ENCODE assay signal across 15 cellular contexts in genomic region chr6:44629636-44630035, GRCh38.
"Had no signal": no experiment of that assay in that cellular context is flagged by ENCODE, and none has a peak within 500 bp of the region (broad histone marks: within the 10 kb centered on the region; RNA-seq: fewer than 3 reads in every experiment).

No MANE protein-coding gene starts in this region.

- H3K9me3 ChIP-seq: adrenal gland, gastrocnemius medialis, pancreas, tibial artery, vagina had no signal

- H3K27ac ChIP-seq: adrenal gland, epithelial cell of prostate, gastrocnemius medialis, pancreas, skin epidermis, tibial artery, vagina had no signal

- H3K4me1 ChIP-seq: gastrocnemius medialis, pancreas, vagina had no signal

- H3K36me3 ChIP-seq: adrenal gland, gastrocnemius medialis, pancreas, tibial artery, vagina had no signal

- H3K27me3 ChIP-seq: pancreas, vagina had no signal

- H3K27me3 Mint-ChIP-seq: activated CD4-positive, alpha-beta T cell treated with anti-CD3 and anti-CD28 coated beads, Interleukin-2, amount 10 ng/mL, durations not matched to agents 7 days and 5 days had no signal

- DNase-seq: activated CD4-positive, alpha-beta T cell treated with anti-CD3 and anti-CD28 coated beads, Interleukin-2, amount 10 ng/mL, durations not matched to agents 7 days and 5 days; activated CD4-positive, CD25-positive, alpha-beta regulatory T cell; central memory CD4-positive, alpha-beta T cell; cortex of kidney; effector memory CD4-positive, alpha-beta T cell; kidney; pancreas; stimulated activated CD4-positive, alpha-beta T cell treated with anti-CD3 and anti-CD28 coated beads, Interleukin-4, amount 100 ng/mL, for 4 hours; tibial artery had no signal

- H3K27ac Mint-ChIP-seq: activated CD4-positive, alpha-beta T cell treated with anti-CD3 and anti-CD28 coated beads, Interleukin-2, amount 10 ng/mL, durations not matched to agents 7 days and 5 days; activated T-helper 2 cell treated with anti-CD3 and anti-CD28 coated beads, Interferon-gamma antibody, Interleukin-2, Interleukin-4, amounts not matched to agents 10 μg/mL and 5 μg/mL and 100 μg/mL, durations not matched to agents 14 hours and 24 hours and 36 hours had no signal

- H3K9me3 Mint-ChIP-seq: activated CD4-positive, alpha-beta T cell treated with anti-CD3 and anti-CD28 coated beads, Interleukin-2, amount 10 ng/mL, durations not matched to agents 7 days and 5 days; activated T-helper 2 cell treated with anti-CD3 and anti-CD28 coated beads, Interferon-gamma antibody, Interleukin-2, Interleukin-4, amounts not matched to agents 10 μg/mL and 5 μg/mL and 100 μg/mL, durations not matched to agents 14 hours and 24 hours and 36 hours had no signal

- H3K4me3 ChIP-seq: adrenal gland, gastrocnemius medialis, pancreas, skin epidermis, tibial artery, vagina had no signal

- ATAC-seq: gastrocnemius medialis had no signal

- H3K4me3 Mint-ChIP-seq: activated CD4-positive, alpha-beta T cell treated with anti-CD3 and anti-CD28 coated beads, Interleukin-2, amount 10 ng/mL, durations not matched to agents 7 days and 5 days had no signal
